ENCODE assay signal across 8 cellular contexts in the genomic region with DNA sequence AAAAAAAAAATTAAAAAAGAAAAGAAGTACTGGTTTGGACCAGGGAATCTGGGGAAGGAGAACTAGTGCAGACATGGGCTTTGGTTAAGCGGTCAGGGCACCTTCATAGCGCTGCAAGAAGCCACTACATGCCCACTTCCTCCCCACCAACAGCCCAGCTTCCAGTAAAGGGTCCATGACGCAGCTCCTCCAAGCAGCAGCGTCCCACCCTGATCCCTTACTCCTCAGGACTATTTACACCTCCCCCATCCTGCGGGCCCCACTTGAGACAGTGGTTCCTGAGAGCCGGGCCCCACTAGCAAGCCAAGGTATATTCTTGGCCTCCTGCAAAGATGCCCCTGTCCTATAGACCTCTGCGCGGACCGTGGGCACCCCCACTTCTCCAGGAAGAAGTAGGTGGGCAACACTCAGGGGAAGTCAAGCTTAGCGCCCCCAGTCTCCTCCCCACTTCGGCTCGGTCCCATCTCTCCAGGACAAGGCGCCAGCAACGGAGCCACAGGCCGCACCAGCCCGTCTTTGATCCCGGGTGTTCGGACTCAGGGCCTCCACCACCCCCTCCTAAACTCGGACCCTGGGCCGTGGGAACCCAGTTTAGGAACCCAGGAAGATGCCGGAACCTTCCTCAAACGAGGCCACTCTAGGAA. TPM values are rescaled to one million over a fixed set of nuclear protein-coding genes. Genes with fewer than 3 reads are reported as not detected.
DNase-seq lines count a peak whose midpoint lies in the region; ATAC-seq and TF ChIP-seq lines count a peak whose summit lies in the region.

No MANE protein-coding gene starts in this region.

- H3K27me3 ChIP-seq in HAP-1 (ENCODE audit: low read depth) (no peaks in the 10 kb centered on the region), right atrium auricular region (no peaks in the 10 kb centered on the region)

- DNase-seq in HAP-1 (ENCODE audit: low spot score in 2 of 2): no peak
- peak; percentile 65 for DNase-seq in activated CD8-positive, alpha-beta T cell treated with anti-CD3 and anti-CD28 coated beads for 36 hours
- peak; percentile 63 for DNase-seq in right atrium auricular region (ENCODE audit: low spot score)
- DNase-seq in stimulated activated CD8-positive, alpha-beta memory T cell treated with anti-CD3 and anti-CD28 coated beads, Interleukin-15, amount 100 ng/mL, for 24 hours (ENCODE audit: low read depth): peak; percentile 20
- DNase-seq in kidney glomerular epithelial cell (lab: John Stamatoyannopoulos, UW): no peak
- DNase-seq in NCI-H82 treated with DMSO at 0.1 percent for 48 hours (lab: John Stamatoyannopoulos, UW; ENCODE audit: unreplicated experiment): no peak

- H3K9me3 ChIP-seq in HAP-1 (0 out of 2 replicates have a peak, but pooled peaks cover 2% of the 10 kb centered on the region), right atrium auricular region (no peaks in the 10 kb centered on the region)

- H3K36me3 ChIP-seq in HAP-1 (replicated peaks): peaks cover 23% of the 10 kb centered on the region
- H3K36me3 ChIP-seq in right atrium auricular region: peaks cover 24% of the 10 kb centered on the region

- H3K27ac ChIP-seq in 22Rv1: peak overlapping the region; percentile 89
- peak overlapping the region; percentile 89 to 95 for H3K27ac ChIP-seq in right atrium auricular region

- intact Hi-C loops in activated CD8-positive, alpha-beta T cell treated with anti-CD3 and anti-CD28 coated beads for 36 hours (cut with micrococcal nuclease): loop anchor here (2.0 to 10.0 kb wide), 2 partner anchors 15 to 245 kb away; a partner anchor contains a TSS

- peak overlapping the region; percentile 88 for H3K4me3 Mint-ChIP-seq in activated CD8-positive, alpha-beta T cell treated with anti-CD3 and anti-CD28 coated beads for 36 hours

- H3K9me3 Mint-ChIP-seq in activated CD8-positive, alpha-beta T cell treated with anti-CD3 and anti-CD28 coated beads for 36 hours: no peaks in the 10 kb centered on the region

- TF ChIP-seq CTCF in 22Rv1 (IDR thresholded peaks at IDR 0.05) (no peak), right atrium auricular region (IDR thresholded peaks at IDR 0.05) (no peak)
- no peak for TF ChIP-seq CTCF in activated CD8-positive, alpha-beta T cell treated with anti-CD3 and anti-CD28 coated beads for 36 hours (IDR thresholded peaks at IDR 0.05)

- H3K27me3 Mint-ChIP-seq in activated CD8-positive, alpha-beta T cell treated with anti-CD3 and anti-CD28 coated beads for 36 hours: no peaks in the 10 kb centered on the region

- CTCF ChIA-PET in activated CD8-positive, alpha-beta T cell treated with anti-CD3 and anti-CD28 coated beads for 36 hours (lab: Charles Lee): interaction anchor here (0.6 to 1.8 kb wide), 10 partner anchors 10 to 251 kb away, joined by 3 to 14 read pairs (median 4); a partner anchor contains a TSS

- H3K27ac Mint-ChIP-seq in activated CD8-positive, alpha-beta T cell treated with anti-CD3 and anti-CD28 coated beads for 36 hours: peak overlapping the region; percentile 91

- POLR2A ChIA-PET in activated CD8-positive, alpha-beta T cell treated with anti-CD3 and anti-CD28 coated beads for 36 hours (lab: Charles Lee): interaction anchor here (0.7 to 2.9 kb wide), 18 partner anchors 7 to 585 kb away, joined by 3 to 18 read pairs (median 5); a partner anchor contains a TSS

- peak overlapping the region; percentile 83 for H3K4me3 ChIP-seq in HAP-1
- peak overlapping the region; percentile 63 to 85 for H3K4me3 ChIP-seq in right atrium auricular region

- ATAC-seq in activated CD8-positive, alpha-beta T cell treated with anti-CD3 and anti-CD28 coated beads for 36 hours: no peak
- ATAC-seq in HG03097 (IDR thresholded peaks at IDR 0.05; ENCODE audit: low FRiP score, unreplicated experiment): no peak

- peaks cover 4% of the 10 kb centered on the region for H3K4me1 ChIP-seq in HAP-1
- peaks cover 0 to 21% of the 10 kb centered on the region in 2 donors for H3K4me1 ChIP-seq in right atrium auricular region

- in situ Hi-C loops in HAP-1 (cut with MboI; ENCODE audit: low sequenced_read_pairs): loop anchor here (25.0 kb wide), 1 partner anchor 538 kb away; a partner anchor contains a TSS

- peaks cover 19% of the 10 kb centered on the region for H3K36me3 Mint-ChIP-seq in activated CD8-positive, alpha-beta T cell treated with anti-CD3 and anti-CD28 coated beads for 36 hours (ENCODE audit: low read depth)

- peaks cover 27% of the 10 kb centered on the region for H3K4me1 Mint-ChIP-seq in activated CD8-positive, alpha-beta T cell treated with anti-CD3 and anti-CD28 coated beads for 36 hours (ENCODE audit: low read depth)

RNA-seq across cellular contexts. Expression of a gene that starts 0.9 kb away (rescaled TPM):
- 10 to 100 TPM; 74.0 to 76.6 TPM for total RNA-seq in activated CD8-positive, alpha-beta T cell treated with anti-CD3 and anti-CD28 coated beads for 36 hours
- 10 to 100 TPM; 12.3 to 17.3 TPM for total RNA-seq in right atrium auricular region

RNA-seq across cellular contexts. Expression of a gene that starts 8.4 kb away (rescaled TPM):
- total RNA-seq in activated CD8-positive, alpha-beta T cell treated with anti-CD3 and anti-CD28 coated beads for 36 hours: 10 to 100 TPM; 80.3 to 85.8 TPM
- total RNA-seq in right atrium auricular region: 10 to 100 TPM; 16.5 to 26.3 TPM

RNA-seq across cellular contexts. Expression of a gene that starts 39.7 kb away (rescaled TPM):
- 10 to 100 TPM in 1 of 2 experiments, 1 to 10 TPM in 1; 9.8 to 11.3 TPM for total RNA-seq in activated CD8-positive, alpha-beta T cell treated with anti-CD3 and anti-CD28 coated beads for 36 hours
- 1 to 10 TPM; 6.2 to 8.3 TPM for total RNA-seq in right atrium auricular region

RNA-seq across cellular contexts. Expression of a gene that starts 49.1 kb away (rescaled TPM):
- total RNA-seq in activated CD8-positive, alpha-beta T cell treated with anti-CD3 and anti-CD28 coated beads for 36 hours: 10 to 100 TPM; 57.2 to 64.7 TPM
- total RNA-seq in right atrium auricular region: 10 to 100 TPM; 22.5 to 25.0 TPM

Comparison
In these comparisons a context has a peak if more than half of its experiments do, and no peak if none do; other contexts are left out.
1. DNase-seq: peak in activated CD8-positive, alpha-beta T cell treated with anti-CD3 and anti-CD28 coated beads for 36 hours (single experiment), right atrium auricular region (single experiment) and stimulated activated CD8-positive, alpha-beta memory T cell treated with anti-CD3 and anti-CD28 coated beads, Interleukin-15, amount 100 ng/mL, for 24 hours (single experiment); none in HAP-1 (0 of 2), kidney glomerular epithelial cell (single experiment) and NCI-H82 treated with DMSO at 0.1 percent for 48 hours (single experiment).
2. RNA of a gene that starts 0.9 kb away (total RNA-seq): 74.0 to 76.6 TPM in activated CD8-positive, alpha-beta T cell treated with anti-CD3 and anti-CD28 coated beads for 36 hours; 12.3 to 17.3 TPM in right atrium auricular region; every median in the first group is over 4 times any median in the second.